ENCODE assay signal across 29 cellular contexts in genomic region chr20:50901301-50901700, GRCh38. TPM values are rescaled to one million over a fixed set of nuclear protein-coding genes. Genes with fewer than 3 reads are reported as not detected.
DNase-seq lines count a peak whose midpoint lies in the region; ATAC-seq and TF ChIP-seq lines count a peak whose summit lies in the region.
"Had no signal": no experiment of that assay in that cellular context is flagged by ENCODE, and none has a peak within 500 bp of the region (broad histone marks: within the 10 kb centered on the region; RNA-seq: fewer than 3 reads in every experiment).

No MANE protein-coding gene starts in this region.

- no peak for TF ChIP-seq CTCF in natural killer cell (IDR thresholded peaks at IDR 0.05)
- TF ChIP-seq CTCF in HEK293 (tag by site-specific recombination; IDR thresholded peaks at IDR 0.05): no peak
- no peak for TF ChIP-seq CTCF in testis (IDR thresholded peaks at IDR 0.05)

- H3K4me3 ChIP-seq in HEK293 (ENCODE audit: low read depth, low read length) (no peak overlapping the region), testis (no peak overlapping the region)
- H3K4me3 ChIP-seq: A549; BLaER1 treated with 17β-estradiol and CSF1 and Interleukin-3, amounts not matched to agents 10 nM and 100 nM; GM12878; GM23338; MG63 had no signal

- no peak overlapping the region for H3K27ac ChIP-seq in HEK293 (ENCODE audit: extremely low read depth, low read depth, low read length)
- H3K27ac ChIP-seq in testis: no peak overlapping the region
- H3K27ac ChIP-seq: A549; BLaER1 treated with 17β-estradiol and CSF1 and Interleukin-3, amounts not matched to agents 10 nM and 100 nM had no signal

- H3K27me3 ChIP-seq in testis: no peaks in the 10 kb centered on the region
- H3K27me3 ChIP-seq: BLaER1 treated with 17β-estradiol and CSF1 and Interleukin-3, amounts not matched to agents 10 nM and 100 nM; MG63 had no signal

- 90 to 93% methylated on average over 1 of the region's 1 CpG for WGBS in testis, 2 donors

- DNase-seq in natural killer cell (no peak), memory B cell (ENCODE audit: low spot score in 2 of 2) (no peak), testis (no peak), NCI-H226 (no peak)
- DNase-seq in natural killer cell treated with Interleukin-12 subunit alpha and Interleukin-12 subunit beta and Interleukin-15 and Interleukin-18, amount 100 ng/mL, for 72 hours (ENCODE audit: low spot score): no peak
- no peak for DNase-seq in stimulated activated CD4-positive, alpha-beta T cell treated with anti-CD3 and anti-CD28 coated beads, Interleukin-2, amount 100 ng/mL, for 24 hours
- DNase-seq: AML-193; CD4-positive, alpha-beta memory T cell; DMS 273 treated with DMSO at 0.1 percent for 48 hours; DMS79; EL; GDM1; H9; IMR-90; KG1; MG63; NCI-H1105 treated with DMSO at 0.1 percent for 48 hours; NCI-H146; NCI-H2029; NCI-H446 treated with DMSO at 0.1 percent for 48 hours; NCI-H526; NCI-H82; NK-92 treated with Interleukin-12 subunit alpha and Interleukin-12 subunit beta, amount 100 ng/mL, for 24 hours; PC-3 had no signal

- intact Hi-C loops in natural killer cell (cut with micrococcal nuclease): no loop called here
- intact Hi-C loops in testis (cut with DNase I; ENCODE audit: low total_unique reads): no loop called here

- H3K9me3 ChIP-seq in HEK293 (ENCODE audit: control insufficient read depth, insufficient read depth, low read depth, low read length) (no peaks in the 10 kb centered on the region), testis (no peaks in the 10 kb centered on the region)
- H3K9me3 ChIP-seq: A549; BLaER1 treated with 17β-estradiol and CSF1 and Interleukin-3, amounts not matched to agents 10 nM and 100 nM; MG63 had no signal

- no peaks in the 10 kb centered on the region for H3K27me3 Mint-ChIP-seq in natural killer cell (ENCODE audit: low read depth in 2 of 2)
- H3K27me3 Mint-ChIP-seq in natural killer cell treated with Interleukin-12 subunit alpha and Interleukin-12 subunit beta and Interleukin-15 and Interleukin-18, amount 100 ng/mL, for 72 hours: no peaks in the 10 kb centered on the region
- H3K27me3 Mint-ChIP-seq in memory B cell: no peaks in the 10 kb centered on the region
- H3K27me3 Mint-ChIP-seq: CD4-positive, alpha-beta memory T cell had no signal

- H3K4me1 ChIP-seq in HEK293 (ENCODE audit: control insufficient read depth, insufficient read depth, low read length) (no peaks in the 10 kb centered on the region; the same call in 1 of the 2 replicates), testis (peaks cover 10% of the 10 kb centered on the region)
- H3K4me1 ChIP-seq: A549 had no signal

- CTCF ChIA-PET in HEK293 (lab: Yijun Ruan, JAX): interaction anchor here (1.0 to 1.5 kb wide), 2 partner anchors 106 to 275 kb away, joined by 3 to 5 read pairs; partner anchors contain the start of gene BCAS4

- H3K36me3 ChIP-seq in HEK293 (ENCODE audit: control insufficient read depth in 2 of 2, insufficient read depth in 1 of 2, low read length in 2 of 2) (peaks cover 16 to 77% of the 10 kb centered on the region in 2 experiments), testis (ENCODE audit: low read depth, missing control alignments) (no peaks in the 10 kb centered on the region)

- H3K4me3 Mint-ChIP-seq in natural killer cell (no peak overlapping the region), memory B cell (no peak overlapping the region)
- H3K4me3 Mint-ChIP-seq in natural killer cell treated with Interleukin-12 subunit alpha and Interleukin-12 subunit beta and Interleukin-15 and Interleukin-18, amount 100 ng/mL, for 72 hours: no peak overlapping the region
- H3K4me3 Mint-ChIP-seq: CD4-positive, alpha-beta memory T cell; GM23338; H9 had no signal

- no peaks in the 10 kb centered on the region for H3K36me3 Mint-ChIP-seq in natural killer cell
- H3K36me3 Mint-ChIP-seq in natural killer cell treated with Interleukin-12 subunit alpha and Interleukin-12 subunit beta and Interleukin-15 and Interleukin-18, amount 100 ng/mL, for 72 hours: peaks cover 24% of the 10 kb centered on the region
- H3K36me3 Mint-ChIP-seq in memory B cell: peaks cover 20% of the 10 kb centered on the region

- H3K4me1 Mint-ChIP-seq in natural killer cell: peaks cover 50 to 56% of the 10 kb centered on the region in 2 donors
- peaks cover 31 to 37% of the 10 kb centered on the region in 2 donors for H3K4me1 Mint-ChIP-seq in natural killer cell treated with Interleukin-12 subunit alpha and Interleukin-12 subunit beta and Interleukin-15 and Interleukin-18, amount 100 ng/mL, for 72 hours (ENCODE audit: low read depth in 2 of 2)
- peaks cover 25% of the 10 kb centered on the region for H3K4me1 Mint-ChIP-seq in memory B cell

- peak overlapping the region; percentile 55 to 76 for H3K27ac Mint-ChIP-seq in natural killer cell
- peak overlapping the region in 1 of 2 donors; percentile 3 for H3K27ac Mint-ChIP-seq in natural killer cell treated with Interleukin-12 subunit alpha and Interleukin-12 subunit beta and Interleukin-15 and Interleukin-18, amount 100 ng/mL, for 72 hours
- peak overlapping the region; percentile 83 for H3K27ac Mint-ChIP-seq in memory B cell
- H3K27ac Mint-ChIP-seq: GM23338 had no signal

- POLR2A ChIA-PET in HEK293 (lab: Yijun Ruan, JAX): no interaction called here

- H3K9me3 Mint-ChIP-seq in natural killer cell (no peaks in the 10 kb centered on the region), memory B cell (no peaks in the 10 kb centered on the region)
- H3K9me3 Mint-ChIP-seq in natural killer cell treated with Interleukin-12 subunit alpha and Interleukin-12 subunit beta and Interleukin-15 and Interleukin-18, amount 100 ng/mL, for 72 hours: no peaks in the 10 kb centered on the region
- H3K9me3 Mint-ChIP-seq: CD4-positive, alpha-beta memory T cell; GM23338; H9 had no signal

- TF ChIP-seq POLR2A in testis (IDR thresholded peaks at IDR 0.05): no peak

- ATAC-seq in natural killer cell: no peak
- ATAC-seq in natural killer cell treated with Interleukin-12 subunit alpha and Interleukin-12 subunit beta and Interleukin-15 and Interleukin-18, amount 100 ng/mL, for 72 hours: no peak
- ATAC-seq in memory B cell (ENCODE audit: low read depth): no peak
- ATAC-seq: A549, GM12878, GM23338, PC-3 had no signal

TF ChIP-seq in HEK293, 187 proteins besides CTCF, POLR2A, EP300 and RAD21:
- TF ChIP-seq ZBTB7A (tag by site-specific recombination; IDR thresholded peaks at IDR 0.05; ENCODE audit: low read depth) (no peak), KLF9 (tag by site-specific recombination; IDR thresholded peaks at IDR 0.05; ENCODE audit: low read depth) (no peak), ATF2 (tag by site-specific recombination; IDR thresholded peaks at IDR 0.05; ENCODE audit: low read depth) (peak; percentile 58), ZNF600 (tag by site-specific recombination; IDR thresholded peaks at IDR 0.05) (no peak)
TF ChIP-seq in HEK293: peak in this region for 1.

RNA-seq across cellular contexts. Expression of gene ADNP, which starts 29.9 kb away (rescaled TPM):
- total RNA-seq in natural killer cell (10 to 100 TPM; 56.8 to 75.8 (median 66.8) TPM), testis (100 to 1,000 TPM; 101 to 110 TPM)
- 10 to 100 TPM; 55.0 to 81.8 TPM for total RNA-seq in natural killer cell treated with Interleukin-12 subunit alpha and Interleukin-12 subunit beta and Interleukin-15 and Interleukin-18, amount 100 ng/mL, for 72 hours
- 83.5 TPM for polyA plus RNA-seq in testis (ENCODE audit: insufficient read depth, low read depth, low replicate concordance)

RNA-seq across cellular contexts. Expression of gene DPM1, which starts 57.0 kb away (rescaled TPM):
- total RNA-seq in natural killer cell: 10 to 100 TPM; 21.2 to 26.1 (median 25.6) TPM
- total RNA-seq in natural killer cell treated with Interleukin-12 subunit alpha and Interleukin-12 subunit beta and Interleukin-15 and Interleukin-18, amount 100 ng/mL, for 72 hours: 10 to 100 TPM; 42.0 to 49.5 TPM
- total RNA-seq in testis: 10 to 100 TPM; 44.5 to 54.3 TPM
- polyA plus RNA-seq in testis (ENCODE audit: insufficient read depth, low read depth, low replicate concordance): 71.0 TPM

RNA-seq across cellular contexts. Expression of gene MOCS3, which starts 57.3 kb away (rescaled TPM):
- 1 to 10 TPM; 2.2 to 2.5 (median 2.3) TPM for total RNA-seq in natural killer cell
- total RNA-seq in natural killer cell treated with Interleukin-12 subunit alpha and Interleukin-12 subunit beta and Interleukin-15 and Interleukin-18, amount 100 ng/mL, for 72 hours: 1 to 10 TPM; 5.7 to 5.9 TPM
- total RNA-seq in testis: 1 to 10 TPM; 7.4 to 9.3 TPM
- 6.5 TPM for polyA plus RNA-seq in testis (ENCODE audit: insufficient read depth, low read depth, low replicate concordance)
